ENCODE assay signal across 8 cellular contexts in genomic region chr1:155322953-155323728, GRCh38. TPM values are rescaled to one million over a fixed set of nuclear protein-coding genes. Genes with fewer than 3 reads are reported as not detected.
A peak's percentile ranks its signal among the peaks of the same experiment; 100 is the strongest.
DNase-seq lines count a peak whose midpoint lies in the region; ATAC-seq and TF ChIP-seq lines count a peak whose summit lies in the region.

No MANE protein-coding gene starts in this region.

- H3K4me1 ChIP-seq in HEK293 (ENCODE audit: control insufficient read depth, insufficient read depth, low read length), result 0 out of 2 replicates have a peak, but pooled peaks cover 3% of the 10 kb centered on the region
- peaks cover 7% of the 10 kb centered on the region for H3K4me1 ChIP-seq in ovary (ENCODE audit: insufficient read depth)
- peaks cover 10 to 31% of the 10 kb centered on the region in 2 donors for H3K4me1 ChIP-seq in thoracic aorta (ENCODE audit: control insufficient read depth in 1 of 2, low read depth in 2 of 2)

- H3K27ac ChIP-seq in HEK293 (ENCODE audit: extremely low read depth, low read depth, low read length) (peak overlapping the region; percentile 85), ovary (peak overlapping the region; percentile 94 to 96), thoracic aorta (peak overlapping the region; percentile 86 to 91)

- intact Hi-C loops in Right ventricle myocardium inferior (cut with DNase I) (loop anchor here (1.0 to 10.0 kb wide), 4 partner anchors 72 to 272 kb away; partner anchors contain the start of genes ASH1L and MTX1), ovary (cut with DNase I) (loop anchor here (5.0 to 10.0 kb wide), 6 partner anchors 46 to 148 kb away; partner anchors contain the start of genes HCN3 (in 3 of the 4), ENTREP3 (in 2 of the 4), KRTCAP2 (in 1 of the 4) and MTX1 (in 1 of the 4))

- DNase-seq in EL (peak; percentile 99), NCI-H1092 treated with DMSO at 0.1 percent for 48 hours (lab: John Stamatoyannopoulos, UW) (peak; percentile 84), SW 1271 (lab: John Stamatoyannopoulos, UW) (peak; percentile 73 to 90), Right ventricle myocardium inferior (ENCODE audit: missing footprints) (peak; percentile 95), ovary (peak; percentile 86 to 93 (median 91)), thoracic aorta (ENCODE audit: low spot score) (peak; percentile 74)
- peak; percentile 79 for DNase-seq in activated naive CD8-positive, alpha-beta T cell treated with anti-CD3 and anti-CD28 coated beads, Interleukin-2, amount 50 U/mL, for 16 hours (ENCODE audit: low read depth, low spot score)

- POLR2A ChIA-PET in HEK293 (lab: Yijun Ruan, JAX), result interaction anchor here (0.6 to 4.4 kb wide), 18 partner anchors 10 to 286 kb away, joined by 3 to 32 read pairs (median 4); partner anchors contain the start of genes ASH1L, CLK2, ENTREP3 and FDPS

- H3K9me3 ChIP-seq in HEK293 (ENCODE audit: control insufficient read depth, insufficient read depth, low read depth, low read length) (no peaks in the 10 kb centered on the region), ovary (no peaks in the 10 kb centered on the region), thoracic aorta (no peaks in the 10 kb centered on the region)

- TF ChIP-seq CTCF in HEK293 (tag by site-specific recombination; IDR thresholded peaks at IDR 0.05) (peak; percentile 97), ovary (IDR thresholded peaks at IDR 0.05) (peak; percentile 96 to 97 (median 97)), thoracic aorta (IDR thresholded peaks at IDR 0.05) (peak; percentile 98)

- WGBS in ovary, 3 donors, result 1% methylated on average over 23 to 58 of the region's 58 CpGs

- ATAC-seq in Right ventricle myocardium inferior (peak; percentile 58), thoracic aorta (ENCODE audit: insufficient number of reproducible peaks, low FRiP score, low read depth) (peak; percentile 47)

- peak; percentile 8 for TF ChIP-seq EP300 in ovary (IDR thresholded peaks at IDR 0.05)

- H3K4me3 ChIP-seq in HEK293 (ENCODE audit: low read depth, low read length), result peak overlapping the region; percentile 86
- peak overlapping the region; percentile 74 for H3K4me3 ChIP-seq in ovary
- H3K4me3 ChIP-seq in thoracic aorta, result peak overlapping the region; percentile 80

- H3K27me3 ChIP-seq in ovary (no peaks in the 10 kb centered on the region), thoracic aorta (replicated peaks; ENCODE audit: insufficient read depth) (no peaks in the 10 kb centered on the region)

- TF ChIP-seq POLR2A in ovary (IDR thresholded peaks at IDR 0.05), result peak; percentile 46

- peaks cover 8 to 62% of the 10 kb centered on the region in 2 experiments; a peak in 2 of 3 replicates for H3K36me3 ChIP-seq in HEK293 (ENCODE audit: control insufficient read depth in 2 of 2, insufficient read depth in 1 of 2, low read length in 2 of 2)
- no peaks in the 10 kb centered on the region for H3K36me3 ChIP-seq in ovary
- H3K36me3 ChIP-seq in thoracic aorta, result peaks cover 2% of the 10 kb centered on the region

- CTCF ChIA-PET in HEK293 (lab: Yijun Ruan, JAX), result interaction anchor here (0.5 to 8.4 kb wide), 20 partner anchors 12 to 232 kb away, joined by 3 to 77 read pairs (median 3); partner anchors contain the start of genes HCN3, MTX1 and THBS3

TF ChIP-seq in HEK293, 187 proteins besides CTCF, POLR2A, EP300 and RAD21 (continues in another document):
- peak; percentile 91 for TF ChIP-seq KLF17 (tag by site-specific recombination; IDR thresholded peaks at IDR 0.05)
- no peak for TF ChIP-seq ZNF596 (tag by site-specific recombination; IDR thresholded peaks at IDR 0.05)
- TF ChIP-seq KLF8 (tag by site-specific recombination; IDR thresholded peaks at IDR 0.05), result peak; percentile 49
- peak; percentile 98 for TF ChIP-seq IKZF3 (tag by site-specific recombination; IDR thresholded peaks at IDR 0.05)
- TF ChIP-seq, protein P1, sequence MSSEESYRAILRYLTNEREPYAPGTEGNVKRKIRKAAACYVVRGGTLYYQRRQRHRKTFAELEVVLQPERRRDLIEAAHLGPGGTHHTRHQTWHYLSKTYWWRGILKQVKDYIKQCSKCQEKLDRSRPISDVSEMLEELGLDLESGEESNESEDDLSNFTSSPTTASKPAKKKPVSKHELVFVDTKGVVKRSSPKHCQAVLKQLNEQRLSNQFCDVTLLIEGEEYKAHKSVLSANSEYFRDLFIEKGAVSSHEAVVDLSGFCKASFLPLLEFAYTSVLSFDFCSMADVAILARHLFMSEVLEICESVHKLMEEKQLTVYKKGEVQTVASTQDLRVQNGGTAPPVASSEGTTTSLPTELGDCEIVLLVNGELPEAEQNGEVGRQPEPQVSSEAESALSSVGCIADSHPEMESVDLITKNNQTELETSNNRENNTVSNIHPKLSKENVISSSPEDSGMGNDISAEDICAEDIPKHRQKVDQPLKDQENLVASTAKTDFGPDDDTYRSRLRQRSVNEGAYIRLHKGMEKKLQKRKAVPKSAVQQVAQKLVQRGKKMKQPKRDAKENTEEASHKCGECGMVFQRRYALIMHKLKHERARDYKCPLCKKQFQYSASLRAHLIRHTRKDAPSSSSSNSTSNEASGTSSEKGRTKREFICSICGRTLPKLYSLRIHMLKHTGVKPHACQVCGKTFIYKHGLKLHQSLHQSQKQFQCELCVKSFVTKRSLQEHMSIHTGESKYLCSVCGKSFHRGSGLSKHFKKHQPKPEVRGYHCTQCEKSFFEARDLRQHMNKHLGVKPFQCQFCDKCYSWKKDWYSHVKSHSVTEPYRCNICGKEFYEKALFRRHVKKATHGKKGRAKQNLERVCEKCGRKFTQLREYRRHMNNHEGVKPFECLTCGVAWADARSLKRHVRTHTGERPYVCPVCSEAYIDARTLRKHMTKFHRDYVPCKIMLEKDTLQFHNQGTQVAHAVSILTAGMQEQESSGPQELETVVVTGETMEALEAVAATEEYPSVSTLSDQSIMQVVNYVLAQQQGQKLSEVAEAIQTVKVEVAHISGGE (tag by site-specific recombination; conservative IDR thresholded peaks at IDR 0.05; ENCODE audit: low read depth), result peak; percentile 59
- no peak for TF ChIP-seq ZBTB49 (tag by site-specific recombination; IDR thresholded peaks at IDR 0.05; ENCODE audit: low read depth)
- TF ChIP-seq ZNF513 (tag by site-specific recombination; IDR thresholded peaks at IDR 0.05), result no peak
- TF ChIP-seq ZNF521 (tag by site-specific recombination; IDR thresholded peaks at IDR 0.05), result no peak
- TF ChIP-seq ZNF629 (tag by site-specific recombination; IDR thresholded peaks at IDR 0.05), result peak; percentile 58; the same call in 1 of the 2 replicates
- TF ChIP-seq ZNF76 (tag by site-specific recombination; IDR thresholded peaks at IDR 0.05; ENCODE audit: borderline replicate concordance, low read depth), result peak; percentile 85
- peak; percentile 96 for TF ChIP-seq ZBTB8A (tag by site-specific recombination; IDR thresholded peaks at IDR 0.05)
- TF ChIP-seq ZNF426 (tag by site-specific recombination; IDR thresholded peaks at IDR 0.05), result no peak

RNA-seq across cellular contexts. Expression of gene RUSC1, which starts 2.4 kb away (rescaled TPM):
- total RNA-seq in Right ventricle myocardium inferior, result 24.3 TPM
- total RNA-seq in ovary, result 10 to 100 TPM; 13.5 to 55.6 (median 29.9) TPM
- polyA plus RNA-seq in ovary, result 10 to 100 TPM; 20.0 to 24.9 TPM
- 10 to 100 TPM; 38.7 to 61.3 TPM for total RNA-seq in thoracic aorta

RNA-seq across cellular contexts. Expression of gene FDPS, which starts 14.5 kb away (rescaled TPM):
- total RNA-seq in Right ventricle myocardium inferior (80.0 TPM), ovary (100 to 1,000 TPM in 2 of 7 donors, 10 to 100 TPM in 5; 50.7 to 177 (median 74.9) TPM), thoracic aorta (10 to 100 TPM; 57.8 to 68.2 TPM)
- 100 to 1,000 TPM in 1 of 2 donors, 10 to 100 TPM in 1; 80.8 to 423 TPM for polyA plus RNA-seq in ovary

RNA-seq across cellular contexts. Expression of gene PKLR, which starts 21.9 kb away (rescaled TPM):
- total RNA-seq in Right ventricle myocardium inferior (not detected), ovary (under 1 TPM in 1 of 7 donors, not detected in 6; 0.41 TPM), thoracic aorta (not detected)
- polyA plus RNA-seq in ovary, result not detected

RNA-seq across cellular contexts. Expression of gene HCN3, which starts 45.9 kb away (rescaled TPM):
- 1.8 TPM for total RNA-seq in Right ventricle myocardium inferior
- total RNA-seq in ovary, result 1 to 10 TPM in 6 of 7 donors, under 1 TPM in 1; 0.69 to 7.1 (median 4.4) TPM
- polyA plus RNA-seq in ovary, result 1 to 10 TPM; 2.5 to 2.9 TPM
- total RNA-seq in thoracic aorta, result 1 to 10 TPM in 1 of 2 donors, under 1 TPM in 1; 0.92 to 1.9 TPM

RNA-seq across cellular contexts. Expression of gene CLK2, which starts 49.8 kb away (rescaled TPM):
- 20.9 TPM for total RNA-seq in Right ventricle myocardium inferior
- total RNA-seq in ovary, result 10 to 100 TPM; 37.9 to 60.9 (median 50.1) TPM
- 10 to 100 TPM; 46.4 to 51.3 TPM for polyA plus RNA-seq in ovary
- 10 to 100 TPM; 26.9 to 50.7 TPM for total RNA-seq in thoracic aorta

Comparison
In these comparisons a context has a peak if more than half of its experiments do, and no peak if none do; other contexts are left out.
1. Peak in every context shown above with its lines: DNase-seq, ATAC-seq, H3K4me3 ChIP-seq and H3K27ac ChIP-seq.